Comparison of ENCODE assay signal across 14 cellular contexts in genomic region chr2:195442458-195443175, GRCh38.
"Had no signal": no experiment of that assay in that cellular context is flagged by ENCODE, and none has a peak within 500 bp of the region (broad histone marks: within the 10 kb centered on the region; RNA-seq: fewer than 3 reads in every experiment).

No MANE protein-coding gene starts in this region.

- H3K36me3 ChIP-seq: heart right ventricle, transverse colon had no signal

- H3K27me3 ChIP-seq: heart right ventricle, transverse colon had no signal

- H3K27ac ChIP-seq: heart right ventricle, parathyroid adenoma, transverse colon had no signal

- H3K4me3 Mint-ChIP-seq: brain had no signal

- ATAC-seq: heart right ventricle, left cardiac atrium, right cardiac atrium had no signal

- H3K36me3 Mint-ChIP-seq: brain had no signal

- H3K9me3 ChIP-seq: transverse colon had no signal

- H3K9ac ChIP-seq: parathyroid adenoma, SK-N-SH had no signal

- DNase-seq: activated CD4-positive, alpha-beta T cell treated with anti-CD3 and anti-CD28 coated beads, Interleukin-2, amount 50 U/mL, for 4 hours; activated gamma-delta T cell; aorta; foreskin fibroblast; heart right ventricle; islet precursor cell; left cardiac atrium; nucleus accumbens; right cardiac atrium; SK-N-SH; stimulated activated CD4-positive, alpha-beta T cell treated with anti-CD3 and anti-CD28 coated beads, Interleukin-4, amount 100 ng/mL, for 4 hours; transverse colon had no signal

- H3K4me3 ChIP-seq: heart right ventricle, transverse colon had no signal

- H3K27ac Mint-ChIP-seq: brain had no signal

- H3K4me1 Mint-ChIP-seq: brain had no signal

- H3K4me1 ChIP-seq: heart right ventricle, parathyroid adenoma had no signal
